10 cellular contexts compared by ENCODE assay signal in the genomic region with DNA sequence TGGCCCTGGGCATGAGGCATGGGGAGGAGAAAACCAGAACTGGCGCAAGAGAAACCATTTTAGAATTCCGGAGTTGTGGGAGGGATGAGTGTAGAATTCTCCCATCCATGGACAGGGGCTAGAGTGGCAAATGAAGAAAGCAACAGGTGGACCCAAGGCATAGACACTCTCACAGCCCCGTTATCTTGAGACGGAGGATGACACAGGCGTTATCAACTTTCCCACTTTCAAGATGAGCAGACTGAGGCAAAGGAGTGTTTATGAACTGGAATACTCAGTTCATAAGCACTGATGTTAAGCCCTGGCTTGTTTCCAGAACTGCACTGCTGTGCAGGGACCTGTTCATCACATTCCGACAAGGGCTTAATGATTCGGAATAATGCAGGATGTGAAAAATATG. TPM values are rescaled to one million over a fixed set of nuclear protein-coding genes. Genes with fewer than 3 reads are reported as not detected.
A peak's percentile ranks its signal among the peaks of the same experiment; 100 is the strongest.
DNase-seq lines count a peak whose midpoint lies in the region; ATAC-seq and TF ChIP-seq lines count a peak whose summit lies in the region.
"Had no signal": no experiment of that assay in that cellular context is flagged by ENCODE, and none has a peak within 500 bp of the region (broad histone marks: within the 10 kb centered on the region; RNA-seq: fewer than 3 reads in every experiment).

No MANE protein-coding gene starts in this region.

- no peak overlapping the region for H3K4me3 ChIP-seq in CD8-positive, alpha-beta memory T cell (ENCODE audit: low read length)
- peak overlapping the region in 1 of 2 experiments; percentile 70; a peak in 1 of 4 replicates for H3K4me3 ChIP-seq in HCT116 (replicated peaks in 1 of 2; ENCODE audit: low read depth in 1 of 2, low read length in 2 of 2)

- no peaks in the 10 kb centered on the region for H3K27me3 ChIP-seq in CD8-positive, alpha-beta memory T cell (ENCODE audit: insufficient read depth, low read length, poor library complexity, severe bottlenecking)
- H3K27me3 ChIP-seq in HCT116 (ENCODE audit: insufficient read depth, low read length): no peaks in the 10 kb centered on the region

- no peaks in the 10 kb centered on the region for H3K9me2 ChIP-seq in HCT116 (ENCODE audit: insufficient read depth)

- no peak for TF ChIP-seq POLR2A in HCT116 (IDR thresholded peaks at IDR 0.05; ENCODE audit: borderline replicate concordance, extremely low read depth, insufficient read depth, insufficient read length)

- intact Hi-C loops in HCT116 (cut with micrococcal nuclease): no loop called here
- intact Hi-C loops in natural killer cell (cut with micrococcal nuclease): no loop called here

- H4K20me1 ChIP-seq in HCT116 (ENCODE audit: insufficient read depth): peaks cover 4% of the 10 kb centered on the region; the same call in 1 of the 2 replicates

- peak overlapping the region; percentile 91 for H3K4me2 ChIP-seq in HCT116 (ENCODE audit: low read length)

- peaks cover 33 to 44% (median 41%) of the 10 kb centered on the region in 3 donors for H3K4me1 Mint-ChIP-seq in CD8-positive, alpha-beta memory T cell
- H3K4me1 Mint-ChIP-seq in natural killer cell: peaks cover 38% of the 10 kb centered on the region in 2 donors

- H3K9ac ChIP-seq in HCT116 (ENCODE audit: low read length): peak overlapping the region; percentile 80; the same call in 1 of the 2 replicates

- peaks cover 38% of the 10 kb centered on the region for H3K4me1 ChIP-seq in CD8-positive, alpha-beta memory T cell (ENCODE audit: insufficient read depth, low read length)
- peaks cover 29 to 49% of the 10 kb centered on the region in 2 experiments for H3K4me1 ChIP-seq in HCT116 (ENCODE audit: control insufficient read depth in 1 of 2, insufficient read depth in 2 of 2, low read length in 2 of 2)

- H3K9me3 Mint-ChIP-seq in CD8-positive, alpha-beta memory T cell: no peaks in the 10 kb centered on the region
- H3K9me3 Mint-ChIP-seq in activated naive CD4-positive, alpha-beta T cell treated with anti-CD3 and anti-CD28 coated beads, Interleukin-2, amount 50 U/mL, for 72 hours: no peaks in the 10 kb centered on the region
- H3K9me3 Mint-ChIP-seq in natural killer cell: no peaks in the 10 kb centered on the region

- DNase-seq in CD8-positive, alpha-beta memory T cell: no peak
- DNase-seq in HCT116 (ENCODE audit: low read depth, low spot score) (no peak), natural killer cell (no peak), GM19238 (ENCODE audit: insufficient read length, low spot score) (no peak)
- no peak for DNase-seq in activated naive CD4-positive, alpha-beta T cell treated with anti-CD3 and anti-CD28 coated beads, Interleukin-2, amount 50 U/mL, for 72 hours (ENCODE audit: low spot score in 2 of 2)
- no peak for DNase-seq in central memory CD4-positive, alpha-beta T cell
- DNase-seq in effector CD8-positive, alpha-beta T cell (lab: John Stamatoyannopoulos, UW): no peak
- DNase-seq: amniotic stem cell, left ventricle myocardium inferior had no signal

- H3K27me3 Mint-ChIP-seq in CD8-positive, alpha-beta memory T cell: peaks cover 0 to 2% of the 10 kb centered on the region in 2 donors
- peaks cover 0 to 4% of the 10 kb centered on the region in 2 donors for H3K27me3 Mint-ChIP-seq in natural killer cell (ENCODE audit: low read depth in 2 of 2)

- ATAC-seq in HCT116: no peak
- ATAC-seq in activated naive CD4-positive, alpha-beta T cell treated with anti-CD3 and anti-CD28 coated beads, Interleukin-2, amount 50 U/mL, for 72 hours: no peak
- ATAC-seq in natural killer cell: no peak
- no peak for ATAC-seq in GM21515 (IDR thresholded peaks at IDR 0.05; ENCODE audit: unreplicated experiment)

- POLR2A ChIA-PET in CD8-positive, alpha-beta memory T cell (lab: Charles Lee): interaction anchor here (0.7 to 6.2 kb wide), 2 partner anchors 26 to 168 kb away, joined by 3 to 128 read pairs; a partner anchor contains a TSS
- POLR2A ChIA-PET in HCT116 (lab: Charles Lee): no interaction called here

- peaks cover 34% of the 10 kb centered on the region for H3K79me2 ChIP-seq in HCT116 (ENCODE audit: insufficient read depth, low read length)

- no TSS peak for BruUV-seq in HCT116 (replicated peaks; lab: Mats Ljungman, UMichigan)

- TF ChIP-seq CTCF in HCT116 (IDR thresholded peaks at IDR 0.05 in 2 of 3, conservative IDR thresholded peaks at IDR 0.05 in 1 of 3; ENCODE audit: borderline replicate concordance in 1 of 3, insufficient read depth in 1 of 3, low read depth in 2 of 3, low read length in 2 of 3) (no peak), natural killer cell (IDR thresholded peaks at IDR 0.05) (no peak)

- no peak for TF ChIP-seq RAD21 in HCT116 (IDR thresholded peaks at IDR 0.05; ENCODE audit: low read depth)

- peak overlapping the region in 7 of 8 donors; percentile 31 to 95 (median 93) for H3K27ac Mint-ChIP-seq in CD8-positive, alpha-beta memory T cell
- peak overlapping the region; percentile 85 to 94 for H3K27ac Mint-ChIP-seq in activated naive CD4-positive, alpha-beta T cell treated with anti-CD3 and anti-CD28 coated beads, Interleukin-2, amount 50 U/mL, for 72 hours
- H3K27ac Mint-ChIP-seq in natural killer cell: peak overlapping the region; percentile 92 to 94

- H3K27ac ChIP-seq in CD8-positive, alpha-beta memory T cell (ENCODE audit: low read depth, low read length): no peak overlapping the region
- no peak overlapping the region for H3K27ac ChIP-seq in HCT116 (ENCODE audit: low read depth, low read length)

- peaks cover 12% of the 10 kb centered on the region for H3K36me3 ChIP-seq in CD8-positive, alpha-beta memory T cell (ENCODE audit: insufficient read depth, low read length)
- peaks cover 0 to 4% of the 10 kb centered on the region in 2 experiments; a peak in 2 of 4 replicates for H3K36me3 ChIP-seq in HCT116 (ENCODE audit: control insufficient read depth in 1 of 2, insufficient read depth in 2 of 2, low read length in 2 of 2)

- peaks cover 6 to 33% (median 10%) of the 10 kb centered on the region in 3 donors for H3K36me3 Mint-ChIP-seq in CD8-positive, alpha-beta memory T cell
- H3K36me3 Mint-ChIP-seq in activated naive CD4-positive, alpha-beta T cell treated with anti-CD3 and anti-CD28 coated beads, Interleukin-2, amount 50 U/mL, for 72 hours: peaks cover 32 to 33% of the 10 kb centered on the region in 2 donors
- H3K36me3 Mint-ChIP-seq in natural killer cell: no peaks in the 10 kb centered on the region

- CTCF ChIA-PET in CD8-positive, alpha-beta memory T cell (lab: Charles Lee): interaction anchor here (0.9 kb wide), 1 partner anchor 18 kb away, joined by 4 read pairs; no protein-coding TSS in a partner anchor
- CTCF ChIA-PET in HCT116 (lab: Charles Lee): no interaction called here

- no peaks in the 10 kb centered on the region for H3K9me3 ChIP-seq in CD8-positive, alpha-beta memory T cell (ENCODE audit: low read length)
- no peaks in the 10 kb centered on the region for H3K9me3 ChIP-seq in HCT116 (ENCODE audit: control insufficient read depth in 1 of 2, insufficient read depth in 1 of 2, low read depth in 1 of 2, low read length in 2 of 2)
- H3K9me3 ChIP-seq: left ventricle myocardium inferior had no signal

- RAD21 ChIA-PET in HCT116 (lab: Charles Lee; ENCODE audit: low non-redundant PET in 1 of 2, low total read pairs in 2 of 2, uncharacterized antibody in 2 of 2, unreplicated experiment in 2 of 2): no interaction called here

- peak overlapping the region; percentile 84 to 95 (median 89) for H3K4me3 Mint-ChIP-seq in CD8-positive, alpha-beta memory T cell
- H3K4me3 Mint-ChIP-seq in natural killer cell: peak overlapping the region; percentile 86

- no peak overlapping the region for H2AFZ ChIP-seq in HCT116 (ENCODE audit: low read depth, low read length, poor library complexity, severe bottlenecking)

TF ChIP-seq in HCT116, 20 proteins besides CTCF, POLR2A, EP300 and RAD21:
- TF ChIP-seq ZFX (IDR thresholded peaks at IDR 0.05): no peak
TF ChIP-seq in HCT116: peak in this region for 0.

RNA-seq across cellular contexts. Expression of a gene that starts 1.1 kb away (rescaled TPM):
- 100 to 1,000 TPM; 296 to 323 TPM for total RNA-seq in CD8-positive, alpha-beta memory T cell
- 606 TPM for polyA plus RNA-seq in CD8-positive, alpha-beta memory T cell
- total RNA-seq in HCT116 (2021; ENCODE audit: unreplicated experiment) (102 TPM), natural killer cell (100 to 1,000 TPM; 129 to 132 (median 130) TPM)
- polyA plus RNA-seq in HCT116 (2012): 85.8 and 94.9 TPM in 2 replicates
- total RNA-seq in activated naive CD4-positive, alpha-beta T cell treated with anti-CD3 and anti-CD28 coated beads, Interleukin-2, amount 50 U/mL, for 72 hours: 100 to 1,000 TPM; 133 to 190 TPM

RNA-seq across cellular contexts. Expression of a gene that starts 27.0 kb away (rescaled TPM):
- 10 to 100 TPM; 35.7 to 37.5 TPM for total RNA-seq in CD8-positive, alpha-beta memory T cell
- 88.2 TPM for polyA plus RNA-seq in CD8-positive, alpha-beta memory T cell
- total RNA-seq in HCT116 (2021; ENCODE audit: unreplicated experiment) (27.8 TPM), natural killer cell (10 to 100 TPM; 30.2 to 56.6 (median 36.8) TPM)
- 21.0 and 31.5 TPM in 2 replicates for polyA plus RNA-seq in HCT116 (2012)
- 10 to 100 TPM; 34.7 to 49.7 TPM for total RNA-seq in activated naive CD4-positive, alpha-beta T cell treated with anti-CD3 and anti-CD28 coated beads, Interleukin-2, amount 50 U/mL, for 72 hours
